ENCODE assay signal across 8 cellular contexts in the genomic region with DNA sequence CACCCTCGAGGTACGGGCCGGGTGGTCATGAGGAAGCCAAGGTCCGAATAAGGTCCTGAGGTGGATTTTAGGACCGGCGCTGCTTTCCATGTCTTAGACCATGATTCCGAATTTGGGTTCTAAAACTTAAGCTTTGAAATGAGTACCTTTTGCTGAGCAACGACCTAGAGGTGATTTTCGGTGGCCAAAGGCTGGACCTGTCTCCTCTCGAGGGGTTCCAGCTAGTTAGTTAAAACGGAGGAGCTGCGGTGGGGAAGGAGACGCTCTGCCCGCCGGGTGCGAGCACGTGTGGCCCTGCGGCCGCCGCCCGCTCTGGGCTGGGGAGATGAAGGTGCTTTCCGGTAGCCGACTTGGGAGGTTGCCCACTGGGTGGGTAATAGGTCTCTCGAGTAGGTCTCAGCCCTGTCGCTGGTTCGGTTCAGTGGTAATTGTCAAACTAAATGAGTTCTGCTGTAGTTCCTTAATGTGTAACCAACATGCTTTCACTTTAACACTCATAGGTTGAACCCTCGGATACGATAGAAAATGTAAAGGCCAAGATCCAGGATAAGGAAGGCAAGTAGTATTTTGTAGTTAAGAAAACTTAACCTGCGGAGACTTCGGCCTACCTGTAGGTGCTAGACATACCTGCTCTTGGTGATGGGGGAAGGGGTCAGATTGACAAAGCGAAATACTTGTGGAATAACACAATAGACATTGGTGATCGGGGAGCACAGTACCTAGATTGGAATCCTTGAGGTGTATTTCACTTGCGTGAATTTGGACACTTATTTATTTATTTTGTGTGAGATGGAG. TPM values are rescaled to one million over a fixed set of nuclear protein-coding genes. Genes with fewer than 3 reads are reported as not detected.
DNase-seq lines count a peak whose midpoint lies in the region; ATAC-seq and TF ChIP-seq lines count a peak whose summit lies in the region.

No MANE protein-coding gene starts in this region.

- H3K36me3 ChIP-seq in SK-N-MC (ENCODE audit: insufficient read depth, low read length): peaks cover 44% of the 10 kb centered on the region
- peaks cover 19% of the 10 kb centered on the region for H3K36me3 ChIP-seq in smooth muscle cell (ENCODE audit: low read depth)

- ATAC-seq in GM18499 (IDR thresholded peaks at IDR 0.05; ENCODE audit: insufficient read depth, unreplicated experiment): peak; percentile 8
- ATAC-seq in HG02943 (IDR thresholded peaks at IDR 0.05; ENCODE audit: low read depth, unreplicated experiment): peak; percentile 31
- ATAC-seq in GM21367 (IDR thresholded peaks at IDR 0.05; ENCODE audit: unreplicated experiment): no peak

- WGBS in smooth muscle cell (ENCODE audit: low lambda C conversion rate): 3% methylated on average over 33 of the region's 33 CpGs

- peak overlapping the region; percentile 97 for H2AFZ ChIP-seq in smooth muscle cell (ENCODE audit: low read depth)

- no peak for TF ChIP-seq CTCF in smooth muscle cell (IDR thresholded peaks at IDR 0.05; ENCODE audit: borderline replicate concordance, insufficient read depth, poor library complexity, severe bottlenecking)

- peaks cover 51% of the 10 kb centered on the region for H3K79me2 ChIP-seq in smooth muscle cell (ENCODE audit: low read depth)

- peak overlapping the region; percentile 98 for H3K4me2 ChIP-seq in smooth muscle cell

- DNase-seq in SK-N-MC (ENCODE audit: low read depth, low spot score) (no peak), smooth muscle cell (lab: John Stamatoyannopoulos, UW; ENCODE audit: unreplicated experiment) (no peak), NCI-H1694 (lab: John Stamatoyannopoulos, UW) (no peak)

- H3K4me3 ChIP-seq in SK-N-MC: peak overlapping the region; percentile 90
- H3K4me3 ChIP-seq in iPS-11a (ENCODE audit: low read depth, low read length): peak overlapping the region; percentile 98
- peak overlapping the region; percentile 79 for H3K4me3 ChIP-seq in smooth muscle cell

- peaks cover 19% of the 10 kb centered on the region for H3K4me1 ChIP-seq in smooth muscle cell (ENCODE audit: low read depth)

- peaks cover 45% of the 10 kb centered on the region for H3F3A ChIP-seq in smooth muscle cell (ENCODE audit: low read depth)

- H3K27ac ChIP-seq in SK-N-MC (peak overlapping the region; percentile 99), angular gyrus (ENCODE audit: low read depth, low read length) (peak overlapping the region; percentile 95), smooth muscle cell (ENCODE audit: low read depth) (peak overlapping the region; percentile 99)

- H3K9ac ChIP-seq in SK-N-MC (ENCODE audit: insufficient read length): peak overlapping the region; percentile 99
- peak overlapping the region; percentile 99 for H3K9ac ChIP-seq in smooth muscle cell (ENCODE audit: low read depth)

- no peaks in the 10 kb centered on the region for H3K27me3 ChIP-seq in smooth muscle cell (ENCODE audit: low read depth)

- H3K9me3 ChIP-seq in SK-N-MC (ENCODE audit: low read depth, low read length): no peaks in the 10 kb centered on the region
- no peaks in the 10 kb centered on the region for H3K9me3 ChIP-seq in smooth muscle cell (replicated peaks; ENCODE audit: low read depth)

- peaks cover 28% of the 10 kb centered on the region for H4K20me1 ChIP-seq in smooth muscle cell (ENCODE audit: low read depth)

RNA-seq across cellular contexts. Expression of a gene that starts 0.6 kb away (rescaled TPM):
- total RNA-seq in smooth muscle cell: 2,119 and 2,208 TPM in 2 replicates
- polyA plus RNA-seq in smooth muscle cell: 733 and 774 TPM in 2 replicates

RNA-seq across cellular contexts. Expression of a gene that starts 1.0 kb away (rescaled TPM):
- total RNA-seq in smooth muscle cell: 14.4 and 17.1 TPM in 2 replicates
- polyA plus RNA-seq in smooth muscle cell: 10.0 and 11.2 TPM in 2 replicates

RNA-seq across cellular contexts. Expression of a gene that starts 36.0 kb away (rescaled TPM):
- total RNA-seq in smooth muscle cell: 22.7 and 27.9 TPM in 2 replicates
- 11.6 and 16.5 TPM in 2 replicates for polyA plus RNA-seq in smooth muscle cell
